Comparison of ENCODE assay signal across 14 cellular contexts in genomic region chr1:93959413-93959812, GRCh38. TPM values are rescaled to one million over a fixed set of nuclear protein-coding genes. Genes with fewer than 3 reads are reported as not detected.
A peak's percentile ranks its signal among the peaks of the same experiment; 100 is the strongest.
DNase-seq lines count a peak whose midpoint lies in the region; ATAC-seq and TF ChIP-seq lines count a peak whose summit lies in the region.
"Had no signal": no experiment of that assay in that cellular context is flagged by ENCODE, and none has a peak within 500 bp of the region (broad histone marks: within the 10 kb centered on the region; RNA-seq: fewer than 3 reads in every experiment).

No MANE protein-coding gene starts in this region.

- H3K9me3 Mint-ChIP-seq in GM23338 = peaks cover 16% of the 10 kb centered on the region
- H3K9me3 Mint-ChIP-seq in type B pancreatic cell = peaks cover 13% of the 10 kb centered on the region

- H3K4me3 ChIP-seq in GM23338 = no peak overlapping the region
- H3K4me3 ChIP-seq in endocrine pancreas (ENCODE audit: control insufficient read depth, insufficient read depth, low read length) = peak overlapping the region; percentile 14
- H3K4me3 ChIP-seq in neutrophil (ENCODE audit: low read depth in 1 of 2, low read length in 1 of 2) = peak overlapping the region in 1 of 2 experiments; percentile 1
- H3K4me3 ChIP-seq in SK-N-SH (ENCODE audit: low read depth in 2 of 2, low read length in 1 of 2) = no peak overlapping the region
- H3K4me3 ChIP-seq: BLaER1, HAP-1 had no signal

- H3K27me3 Mint-ChIP-seq in GM23338 (ENCODE audit: insufficient read depth, low read depth, poor library complexity) = peaks cover 1% of the 10 kb centered on the region
- no peaks in the 10 kb centered on the region for H3K27me3 Mint-ChIP-seq in type B pancreatic cell

- POLR2A ChIA-PET in SK-N-SH (lab: Yijun Ruan, JAX) = no interaction called here

- TF ChIP-seq RAD21 in SK-N-SH (IDR thresholded peaks at IDR 0.05; ENCODE audit: low read length) = no peak

- CTCF ChIA-PET in SK-N-SH (lab: Yijun Ruan, JAX) = interaction anchor here (0.6 to 1.7 kb wide), 5 partner anchors 10 to 511 kb away, joined by 3 to 6 read pairs (median 3); partner anchors contain the start of genes FNBP1L and GCLM

- no peak overlapping the region for H3K27ac Mint-ChIP-seq in GM23338
- H3K27ac Mint-ChIP-seq in type B pancreatic cell = no peak overlapping the region
- H3K27ac Mint-ChIP-seq: CD8-positive, alpha-beta T cell had no signal

- no peak overlapping the region for H3K9ac ChIP-seq in endocrine pancreas (ENCODE audit: control insufficient read depth, insufficient read depth, low read length)
- H3K9ac ChIP-seq in SK-N-SH = no peak overlapping the region
- H3K9ac ChIP-seq: BLaER1 had no signal

- ATAC-seq in GM23338 (no peak), left ventricle myocardium superior (no peak)
- ATAC-seq: CD8-positive, alpha-beta T cell had no signal

- no peaks in the 10 kb centered on the region for H3K4me1 ChIP-seq in GM23338 (ENCODE audit: insufficient read depth)
- H3K4me1 ChIP-seq in endocrine pancreas (ENCODE audit: control insufficient read depth, insufficient read depth, low read length) = peaks cover 21% of the 10 kb centered on the region
- peaks cover 40 to 49% of the 10 kb centered on the region in 2 experiments for H3K4me1 ChIP-seq in neutrophil (ENCODE audit: control insufficient read depth in 1 of 2, insufficient read depth in 1 of 2, low read depth in 1 of 2, low read length in 1 of 2)
- no peaks in the 10 kb centered on the region for H3K4me1 ChIP-seq in SK-N-SH (ENCODE audit: control insufficient read depth in 1 of 2, insufficient read depth in 2 of 2, low read depth in 1 of 2, low read length in 1 of 2)
- H3K4me1 ChIP-seq: HAP-1 had no signal

- intact Hi-C loops in left ventricle myocardium superior (cut with micrococcal nuclease) (no loop called here), posterior cingulate gyrus (cut with DNase I) (no loop called here)

- no peak for TF ChIP-seq CTCF in GM23338 (conservative IDR thresholded peaks at IDR 0.05; ENCODE audit: low read depth in 2 of 2)
- TF ChIP-seq CTCF in neutrophil (IDR thresholded peaks at IDR 0.05) = no peak
- no peak for TF ChIP-seq CTCF in type B pancreatic cell (conservative IDR thresholded peaks at IDR 0.05)
- TF ChIP-seq CTCF in SK-N-SH (IDR thresholded peaks at IDR 0.05) = no peak

- H2AFZ ChIP-seq in GM23338 = 0 out of 2 replicates have a peak overlapping the region, but pooled peaks have one; percentile 5
- no peak overlapping the region for H2AFZ ChIP-seq in SK-N-SH (ENCODE audit: low read depth)

- H4K20me1 ChIP-seq in GM23338 (replicated peaks; ENCODE audit: insufficient read depth) (no peaks in the 10 kb centered on the region), SK-N-SH (ENCODE audit: insufficient read depth) (no peaks in the 10 kb centered on the region)
- H4K20me1 ChIP-seq: BLaER1 had no signal

- H3K9me2 ChIP-seq in GM23338 (ENCODE audit: insufficient read depth) = 0 out of 2 replicates have a peak, but pooled peaks cover 8% of the 10 kb centered on the region
- H3K9me2 ChIP-seq in SK-N-SH = no peaks in the 10 kb centered on the region

- no peaks in the 10 kb centered on the region for H3F3A ChIP-seq in GM23338 (replicated peaks; ENCODE audit: low read depth)
- no peaks in the 10 kb centered on the region for H3F3A ChIP-seq in SK-N-SH (replicated peaks; ENCODE audit: insufficient read depth)

- H3K4me1 Mint-ChIP-seq in GM23338 = no peaks in the 10 kb centered on the region
- H3K4me1 Mint-ChIP-seq in type B pancreatic cell (ENCODE audit: unreplicated experiment) = peaks cover 4% of the 10 kb centered on the region

- H3K9me3 ChIP-seq in endocrine pancreas (ENCODE audit: control insufficient read depth, low read length) = no peaks in the 10 kb centered on the region
- no peaks in the 10 kb centered on the region for H3K9me3 ChIP-seq in neutrophil
- H3K9me3 ChIP-seq in SK-N-SH = peaks cover 5% of the 10 kb centered on the region; the same call in 1 of the 2 replicates
- H3K9me3 ChIP-seq: HAP-1 had no signal

- H3K79me2 ChIP-seq in GM23338 (replicated peaks; ENCODE audit: insufficient read depth) (no peaks in the 10 kb centered on the region), SK-N-SH (ENCODE audit: insufficient read depth) (no peaks in the 10 kb centered on the region)

- H3K27me3 ChIP-seq in GM23338 (ENCODE audit: insufficient read depth) (no peaks in the 10 kb centered on the region), endocrine pancreas (ENCODE audit: control insufficient read depth, insufficient read depth, low read length) (no peaks in the 10 kb centered on the region), neutrophil (no peaks in the 10 kb centered on the region), SK-N-SH (ENCODE audit: insufficient read depth) (no peaks in the 10 kb centered on the region)
- H3K27me3 ChIP-seq: BLaER1 had no signal

- H3K4me3 Mint-ChIP-seq in GM23338 = no peak overlapping the region
- H3K4me3 Mint-ChIP-seq in type B pancreatic cell = peak overlapping the region; percentile 13
- H3K4me3 Mint-ChIP-seq: CD8-positive, alpha-beta T cell had no signal

- H3K36me3 ChIP-seq in GM23338 (ENCODE audit: insufficient read depth) (no peaks in the 10 kb centered on the region), endocrine pancreas (ENCODE audit: control insufficient read depth, insufficient read depth, low read length) (no peaks in the 10 kb centered on the region), neutrophil (no peaks in the 10 kb centered on the region), SK-N-SH (replicated peaks in 1 of 2; ENCODE audit: control insufficient read depth in 1 of 2, insufficient read depth in 2 of 2, low read length in 1 of 2) (no peaks in the 10 kb centered on the region)
- H3K36me3 ChIP-seq: BLaER1, HAP-1 had no signal

- TF ChIP-seq EP300 in SK-N-SH (IDR thresholded peaks at IDR 0.05; ENCODE audit: borderline replicate concordance in 1 of 2, low read depth in 1 of 2, low read length in 1 of 2) = no peak

- 54% methylated on average over 4 of the region's 5 CpGs for WGBS in SK-N-SH (ENCODE audit: low lambda C conversion rate)

- H3K27ac ChIP-seq in GM23338 (ENCODE audit: low read depth) (no peak overlapping the region), neutrophil (peak overlapping the region; percentile 81), SK-N-SH (ENCODE audit: low read depth in 2 of 2, low read length in 1 of 2) (no peak overlapping the region)
- H3K27ac ChIP-seq: BLaER1 had no signal

- H3K4me2 ChIP-seq in GM23338 (no peak overlapping the region), SK-N-SH (no peak overlapping the region)
- H3K4me2 ChIP-seq: BLaER1 had no signal

- H3K36me3 Mint-ChIP-seq in GM23338 (ENCODE audit: low read depth) (no peaks in the 10 kb centered on the region; the same call in 2 of the 3 replicates), type B pancreatic cell (no peaks in the 10 kb centered on the region)

- DNase-seq in GM23338 (ENCODE audit: low spot score) = no peak
- DNase-seq in type B pancreatic cell (ENCODE audit: extremely low spot score, unreplicated experiment) = no peak
- no peak for DNase-seq in left ventricle myocardium superior
- no peak for DNase-seq in SK-N-SH
- no peak for DNase-seq in posterior cingulate gyrus
- DNase-seq: 8988T; Calu3; CD8-positive, alpha-beta T cell; DMS79 treated with DMSO at 0.1 percent for 48 hours; GF-D8 had no signal

TF ChIP-seq in GM23338, 12 proteins besides CTCF, POLR2A, EP300 and RAD21:
- no peak for TF ChIP-seq ETS1 (IDR thresholded peaks at IDR 0.05)
- no peak for TF ChIP-seq EZH2 (IDR thresholded peaks at IDR 0.05; ENCODE audit: low read depth, unreplicated experiment)
- TF ChIP-seq POLR2AphosphoS5 (IDR thresholded peaks at IDR 0.05; ENCODE audit: low read depth) = no peak

TF ChIP-seq in SK-N-SH, 30 proteins besides CTCF, POLR2A, EP300 and RAD21 (continues in another document):
- TF ChIP-seq RFX5 (IDR thresholded peaks at IDR 0.05; ENCODE audit: low read length) = no peak
- TF ChIP-seq MEF2A (IDR thresholded peaks at IDR 0.05; ENCODE audit: borderline replicate concordance, low read depth) = no peak
- TF ChIP-seq TEAD4 (IDR thresholded peaks at IDR 0.05; ENCODE audit: borderline replicate concordance, insufficient read depth) = no peak
- TF ChIP-seq IRF3 (IDR thresholded peaks at IDR 0.05; ENCODE audit: low read depth, low read length) = no peak
- TF ChIP-seq ELF1 (IDR thresholded peaks at IDR 0.05) = no peak
- no peak for TF ChIP-seq GABPA (IDR thresholded peaks at IDR 0.05; ENCODE audit: low read depth)
- TF ChIP-seq SIN3A (IDR thresholded peaks at IDR 0.05; ENCODE audit: borderline replicate concordance, low read depth, low read length) = no peak
- no peak for TF ChIP-seq RCOR1 (IDR thresholded peaks at IDR 0.05; ENCODE audit: low read length)
- no peak for TF ChIP-seq GATA2 (CRISPR knock-in tag; IDR thresholded peaks at IDR 0.05)
- no peak for TF ChIP-seq PBX3 (IDR thresholded peaks at IDR 0.05)
- no peak for TF ChIP-seq JUND (IDR thresholded peaks at IDR 0.05)
- no peak for TF ChIP-seq NFIC (IDR thresholded peaks at IDR 0.05; ENCODE audit: borderline replicate concordance)

RNA-seq across cellular contexts. Expression of gene GCLM, which starts 50.2 kb away (rescaled TPM):
- total RNA-seq in GM23338 (2014; rRNA removed; shearing (Covaris generic)) = 11.7 and 12.8 TPM in 2 replicates
- polyA plus RNA-seq in GM23338 (2016; fragmentation: Nextera tagmentation; extraction: Ambion mirVana) = 10.0 and 10.4 TPM in 2 replicates
- total RNA-seq in type B pancreatic cell (ENCODE audit: low replicate concordance) = 16.6 and 34.2 TPM in 2 replicates
- total RNA-seq in left ventricle myocardium superior = 10.9 TPM
- polyA plus RNA-seq in SK-N-SH (2012; rRNA removed) = 9.4 and 12.3 TPM in 2 replicates
- polyA plus RNA-seq in SK-N-SH (2012; cell fraction: cytosol; rRNA removed) = 15.8 and 16.1 TPM in 2 replicates
- polyA plus RNA-seq in SK-N-SH (2012; cell fraction: nucleus; rRNA removed) = 4.0 and 9.9 TPM in 2 replicates
